24 cellular contexts compared by ENCODE assay signal in the genomic region with DNA sequence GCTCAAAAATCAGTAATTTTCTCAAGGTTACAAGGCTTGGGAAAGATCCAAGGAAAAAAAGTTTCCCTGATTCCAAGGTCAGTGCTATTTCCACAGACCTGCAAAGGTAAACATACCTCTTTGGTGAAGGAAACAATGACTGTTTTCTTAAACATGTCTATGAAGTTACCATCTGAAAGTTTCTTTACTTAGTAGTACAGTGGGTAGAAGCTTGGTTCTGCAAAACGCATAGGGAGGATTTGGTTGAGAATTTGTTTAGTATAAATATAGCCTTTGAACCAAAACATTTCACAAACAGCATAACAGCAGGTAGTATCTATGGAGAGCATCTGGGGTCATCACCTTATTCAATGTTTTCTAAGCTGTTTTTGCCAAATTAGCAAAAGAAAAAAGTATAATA.
DNase-seq lines count a peak whose midpoint lies in the region; ATAC-seq lines count a peak whose summit lies in the region.
"Had no signal": no experiment of that assay in that cellular context is flagged by ENCODE, and none has a peak within 500 bp of the region (broad histone marks: within the 10 kb centered on the region; RNA-seq: fewer than 3 reads in every experiment).

No MANE protein-coding gene starts in this region.

- no peak for ATAC-seq in T-helper 17 cell
- peak; percentile 56 for ATAC-seq in left lobe of liver
- ATAC-seq in sciatic nerve = no peak
- no peak for ATAC-seq in GM18511 (IDR thresholded peaks at IDR 0.05; ENCODE audit: unreplicated experiment)
- ATAC-seq: GM12878, HCT116, Panc1 had no signal

- H3K27me3 Mint-ChIP-seq in T-helper 17 cell = no peaks in the 10 kb centered on the region
- H3K27me3 Mint-ChIP-seq: CD4-positive, alpha-beta memory T cell had no signal

- peaks cover 5% of the 10 kb centered on the region for H3K36me3 Mint-ChIP-seq in T-helper 17 cell (ENCODE audit: low read depth)

- no peak overlapping the region for H3K4me3 Mint-ChIP-seq in T-helper 17 cell
- H3K4me3 Mint-ChIP-seq: CD4-positive, alpha-beta memory T cell had no signal

- DNase-seq in HuH-7.5 (ENCODE audit: low spot score) = peak; percentile 6
- no peak for DNase-seq in T-helper 17 cell
- no peak for DNase-seq in left lobe of liver (ENCODE audit: low spot score)
- peak; percentile 29 for DNase-seq in renal cortical epithelial cell (ENCODE audit: low read depth)
- DNase-seq in sciatic nerve (ENCODE audit: low spot score) = no peak
- DNase-seq in dedifferentiated amniotic fluid mesenchymal stem cell (ENCODE audit: extremely low spot score) = no peak
- DNase-seq: C1 segment of cervical spinal cord; CD4-positive, alpha-beta memory T cell; COR-L47; EL; GDM1; KG1; MM.1S; NCI-H1417; NCI-H1694; NCI-H2029 treated with DMSO at 0.1 percent for 48 hours; NCI-H446 treated with DMSO at 0.1 percent for 48 hours; NCI-H526; NCI-H82; SIG-M5 had no signal

- H3K27ac Mint-ChIP-seq in T-helper 17 cell = peak overlapping the region; percentile 41

- no peaks in the 10 kb centered on the region for H3K9me3 ChIP-seq in T-helper 17 cell (ENCODE audit: control insufficient read depth, low read length, poor library complexity, severe bottlenecking)

- peaks cover 36% of the 10 kb centered on the region for H3K4me1 Mint-ChIP-seq in T-helper 17 cell

- intact Hi-C loops in sciatic nerve (cut with DNase I) = no loop called here

Comparison
In these comparisons a context has a peak if more than half of its experiments do, and no peak if none do; other contexts are left out.
1. DNase-seq: peak in HuH-7.5 (single experiment) and renal cortical epithelial cell (single experiment); none in T-helper 17 cell (0 of 3), left lobe of liver (single experiment), sciatic nerve (single experiment) and dedifferentiated amniotic fluid mesenchymal stem cell (single experiment).